2 cellular contexts compared by ENCODE assay signal in the genomic region with DNA sequence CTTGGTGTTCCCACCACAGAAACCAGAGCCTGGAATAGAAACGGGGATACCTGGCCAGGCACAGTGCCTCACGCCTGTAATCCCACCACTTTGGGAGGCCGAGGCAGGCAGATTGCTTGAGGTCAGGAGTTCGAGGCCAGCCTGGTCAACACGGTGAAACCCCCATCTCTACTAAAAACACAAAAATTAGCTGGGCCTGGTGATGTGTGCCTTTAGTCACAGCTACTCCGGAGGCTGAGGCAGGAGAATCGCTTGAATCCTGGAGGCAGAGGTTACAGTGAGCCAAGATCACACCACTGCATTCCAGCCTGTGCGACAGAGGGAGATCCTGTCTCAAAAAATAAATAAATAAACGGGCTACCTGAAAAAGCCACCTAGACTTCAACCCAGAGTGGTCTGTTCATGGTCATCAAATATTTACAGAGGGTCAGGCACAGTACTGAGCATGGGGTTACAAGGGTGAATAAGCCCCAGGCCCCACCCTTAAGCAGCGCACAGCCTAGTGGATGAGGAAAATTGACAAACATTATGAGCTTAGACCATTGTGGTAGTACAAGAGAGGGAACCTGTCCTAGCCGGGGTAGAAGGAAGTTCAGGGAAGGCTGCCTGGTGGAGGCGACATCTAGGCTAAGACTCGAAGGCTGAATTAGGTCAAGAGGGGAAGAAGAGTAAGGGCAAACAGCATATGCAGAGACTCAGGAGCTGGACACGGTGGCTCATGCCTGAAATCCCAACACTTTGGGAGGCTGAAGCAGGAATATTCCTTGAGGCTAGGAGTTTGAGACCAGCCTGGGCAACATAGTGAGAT.
A peak's percentile ranks its signal among the peaks of the same experiment; 100 is the strongest.
TF ChIP-seq lines count a peak whose summit lies in the region.

No MANE protein-coding gene starts in this region.

TF ChIP-seq in GM23338, 12 proteins besides CTCF, POLR2A, EP300 and RAD21 (continues in another document):
- no peak for TF ChIP-seq NANOG (IDR thresholded peaks at IDR 0.05; ENCODE audit: borderline replicate concordance)
- TF ChIP-seq, protein P1, sequence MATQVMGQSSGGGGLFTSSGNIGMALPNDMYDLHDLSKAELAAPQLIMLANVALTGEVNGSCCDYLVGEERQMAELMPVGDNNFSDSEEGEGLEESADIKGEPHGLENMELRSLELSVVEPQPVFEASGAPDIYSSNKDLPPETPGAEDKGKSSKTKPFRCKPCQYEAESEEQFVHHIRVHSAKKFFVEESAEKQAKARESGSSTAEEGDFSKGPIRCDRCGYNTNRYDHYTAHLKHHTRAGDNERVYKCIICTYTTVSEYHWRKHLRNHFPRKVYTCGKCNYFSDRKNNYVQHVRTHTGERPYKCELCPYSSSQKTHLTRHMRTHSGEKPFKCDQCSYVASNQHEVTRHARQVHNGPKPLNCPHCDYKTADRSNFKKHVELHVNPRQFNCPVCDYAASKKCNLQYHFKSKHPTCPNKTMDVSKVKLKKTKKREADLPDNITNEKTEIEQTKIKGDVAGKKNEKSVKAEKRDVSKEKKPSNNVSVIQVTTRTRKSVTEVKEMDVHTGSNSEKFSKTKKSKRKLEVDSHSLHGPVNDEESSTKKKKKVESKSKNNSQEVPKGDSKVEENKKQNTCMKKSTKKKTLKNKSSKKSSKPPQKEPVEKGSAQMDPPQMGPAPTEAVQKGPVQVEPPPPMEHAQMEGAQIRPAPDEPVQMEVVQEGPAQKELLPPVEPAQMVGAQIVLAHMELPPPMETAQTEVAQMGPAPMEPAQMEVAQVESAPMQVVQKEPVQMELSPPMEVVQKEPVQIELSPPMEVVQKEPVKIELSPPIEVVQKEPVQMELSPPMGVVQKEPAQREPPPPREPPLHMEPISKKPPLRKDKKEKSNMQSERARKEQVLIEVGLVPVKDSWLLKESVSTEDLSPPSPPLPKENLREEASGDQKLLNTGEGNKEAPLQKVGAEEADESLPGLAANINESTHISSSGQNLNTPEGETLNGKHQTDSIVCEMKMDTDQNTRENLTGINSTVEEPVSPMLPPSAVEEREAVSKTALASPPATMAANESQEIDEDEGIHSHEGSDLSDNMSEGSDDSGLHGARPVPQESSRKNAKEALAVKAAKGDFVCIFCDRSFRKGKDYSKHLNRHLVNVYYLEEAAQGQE (IDR thresholded peaks at IDR 0.05; ENCODE audit: unreplicated experiment) = no peak
- no peak for TF ChIP-seq EZH2phosphoT487 (IDR thresholded peaks at IDR 0.05; ENCODE audit: unreplicated experiment)
- TF ChIP-seq CREB1 (CRISPR knock-in tag; IDR thresholded peaks at IDR 0.05; ENCODE audit: low read depth) = no peak
- no peak for TF ChIP-seq ZNF114 (CRISPR knock-in tag; IDR thresholded peaks at IDR 0.05)
- TF ChIP-seq JUNB (IDR thresholded peaks at IDR 0.05; ENCODE audit: unreplicated experiment) = no peak
- TF ChIP-seq STAT1 (IDR thresholded peaks at IDR 0.05; ENCODE audit: unreplicated experiment) = no peak
- no peak for TF ChIP-seq EZH2 (IDR thresholded peaks at IDR 0.05; ENCODE audit: low read depth, unreplicated experiment)
- TF ChIP-seq ZNF331 (CRISPR knock-in tag; IDR thresholded peaks at IDR 0.05; ENCODE audit: low read depth) = no peak
- TF ChIP-seq, protein P2, sequence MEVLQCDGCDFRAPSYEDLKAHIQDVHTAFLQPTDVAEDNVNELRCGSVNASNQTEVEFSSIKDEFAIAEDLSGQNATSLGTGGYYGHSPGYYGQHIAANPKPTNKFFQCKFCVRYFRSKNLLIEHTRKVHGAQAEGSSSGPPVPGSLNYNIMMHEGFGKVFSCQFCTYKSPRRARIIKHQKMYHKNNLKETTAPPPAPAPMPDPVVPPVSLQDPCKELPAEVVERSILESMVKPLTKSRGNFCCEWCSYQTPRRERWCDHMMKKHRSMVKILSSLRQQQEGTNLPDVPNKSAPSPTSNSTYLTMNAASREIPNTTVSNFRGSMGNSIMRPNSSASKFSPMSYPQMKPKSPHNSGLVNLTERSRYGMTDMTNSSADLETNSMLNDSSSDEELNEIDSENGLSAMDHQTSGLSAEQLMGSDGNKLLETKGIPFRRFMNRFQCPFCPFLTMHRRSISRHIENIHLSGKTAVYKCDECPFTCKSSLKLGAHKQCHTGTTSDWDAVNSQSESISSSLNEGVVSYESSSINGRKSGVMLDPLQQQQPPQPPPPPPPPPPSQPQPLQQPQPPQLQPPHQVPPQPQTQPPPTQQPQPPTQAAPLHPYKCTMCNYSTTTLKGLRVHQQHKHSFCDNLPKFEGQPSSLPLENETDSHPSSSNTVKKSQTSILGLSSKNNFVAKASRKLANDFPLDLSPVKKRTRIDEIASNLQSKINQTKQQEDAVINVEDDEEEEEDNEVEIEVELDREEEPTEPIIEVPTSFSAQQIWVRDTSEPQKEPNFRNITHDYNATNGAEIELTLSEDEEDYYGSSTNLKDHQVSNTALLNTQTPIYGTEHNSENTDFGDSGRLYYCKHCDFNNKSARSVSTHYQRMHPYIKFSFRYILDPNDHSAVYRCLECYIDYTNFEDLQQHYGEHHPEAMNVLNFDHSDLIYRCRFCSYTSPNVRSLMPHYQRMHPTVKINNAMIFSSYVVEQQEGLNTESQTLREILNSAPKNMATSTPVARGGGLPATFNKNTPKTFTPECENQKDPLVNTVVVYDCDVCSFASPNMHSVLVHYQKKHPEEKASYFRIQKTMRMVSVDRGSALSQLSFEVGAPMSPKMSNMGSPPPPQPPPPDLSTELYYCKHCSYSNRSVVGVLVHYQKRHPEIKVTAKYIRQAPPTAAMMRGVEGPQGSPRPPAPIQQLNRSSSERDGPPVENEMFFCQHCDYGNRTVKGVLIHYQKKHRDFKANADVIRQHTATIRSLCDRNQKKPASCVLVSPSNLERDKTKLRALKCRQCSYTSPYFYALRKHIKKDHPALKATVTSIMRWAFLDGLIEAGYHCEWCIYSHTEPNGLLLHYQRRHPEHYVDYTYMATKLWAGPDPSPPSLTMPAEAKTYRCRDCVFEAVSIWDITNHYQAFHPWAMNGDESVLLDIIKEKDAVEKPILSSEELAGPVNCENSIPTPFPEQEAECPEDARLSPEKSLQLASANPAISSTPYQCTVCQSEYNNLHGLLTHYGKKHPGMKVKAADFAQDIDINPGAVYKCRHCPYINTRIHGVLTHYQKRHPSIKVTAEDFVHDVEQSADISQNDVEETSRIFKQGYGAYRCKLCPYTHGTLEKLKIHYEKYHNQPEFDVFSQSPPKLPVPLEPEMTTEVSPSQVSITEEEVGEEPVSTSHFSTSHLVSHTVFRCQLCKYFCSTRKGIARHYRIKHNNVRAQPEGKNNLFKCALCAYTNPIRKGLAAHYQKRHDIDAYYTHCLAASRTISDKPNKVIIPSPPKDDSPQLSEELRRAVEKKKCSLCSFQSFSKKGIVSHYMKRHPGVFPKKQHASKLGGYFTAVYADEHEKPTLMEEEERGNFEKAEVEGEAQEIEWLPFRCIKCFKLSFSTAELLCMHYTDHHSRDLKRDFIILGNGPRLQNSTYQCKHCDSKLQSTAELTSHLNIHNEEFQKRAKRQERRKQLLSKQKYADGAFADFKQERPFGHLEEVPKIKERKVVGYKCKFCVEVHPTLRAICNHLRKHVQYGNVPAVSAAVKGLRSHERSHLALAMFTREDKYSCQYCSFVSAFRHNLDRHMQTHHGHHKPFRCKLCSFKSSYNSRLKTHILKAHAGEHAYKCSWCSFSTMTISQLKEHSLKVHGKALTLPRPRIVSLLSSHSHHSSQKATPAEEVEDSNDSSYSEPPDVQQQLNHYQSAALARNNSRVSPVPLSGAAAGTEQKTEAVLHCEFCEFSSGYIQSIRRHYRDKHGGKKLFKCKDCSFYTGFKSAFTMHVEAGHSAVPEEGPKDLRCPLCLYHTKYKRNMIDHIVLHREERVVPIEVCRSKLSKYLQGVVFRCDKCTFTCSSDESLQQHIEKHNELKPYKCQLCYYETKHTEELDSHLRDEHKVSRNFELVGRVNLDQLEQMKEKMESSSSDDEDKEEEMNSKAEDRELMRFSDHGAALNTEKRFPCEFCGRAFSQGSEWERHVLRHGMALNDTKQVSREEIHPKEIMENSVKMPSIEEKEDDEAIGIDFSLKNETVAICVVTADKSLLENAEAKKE (CRISPR knock-in tag; IDR thresholded peaks at IDR 0.05) = no peak

TF ChIP-seq in HepG2, 621 proteins besides CTCF, POLR2A, EP300 and RAD21 (continues in another document):
- peak; percentile 69; the same call in 1 of the 2 replicates for TF ChIP-seq BORCS8-MEF2B (CRISPR knock-in tag; IDR thresholded peaks at IDR 0.05)
- TF ChIP-seq ZFY (CRISPR knock-in tag; IDR thresholded peaks at IDR 0.05) = peak; percentile 39
- peak; percentile 92 for TF ChIP-seq ZNF772 (CRISPR knock-in tag; IDR thresholded peaks at IDR 0.05)
- TF ChIP-seq, protein P3, sequence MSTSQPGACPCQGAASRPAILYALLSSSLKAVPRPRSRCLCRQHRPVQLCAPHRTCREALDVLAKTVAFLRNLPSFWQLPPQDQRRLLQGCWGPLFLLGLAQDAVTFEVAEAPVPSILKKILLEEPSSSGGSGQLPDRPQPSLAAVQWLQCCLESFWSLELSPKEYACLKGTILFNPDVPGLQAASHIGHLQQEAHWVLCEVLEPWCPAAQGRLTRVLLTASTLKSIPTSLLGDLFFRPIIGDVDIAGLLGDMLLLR (CRISPR knock-in tag; IDR thresholded peaks at IDR 0.05) = 0 out of 2 replicates have a peak, but pooled peaks have one; percentile 47
- TF ChIP-seq, protein P4, sequence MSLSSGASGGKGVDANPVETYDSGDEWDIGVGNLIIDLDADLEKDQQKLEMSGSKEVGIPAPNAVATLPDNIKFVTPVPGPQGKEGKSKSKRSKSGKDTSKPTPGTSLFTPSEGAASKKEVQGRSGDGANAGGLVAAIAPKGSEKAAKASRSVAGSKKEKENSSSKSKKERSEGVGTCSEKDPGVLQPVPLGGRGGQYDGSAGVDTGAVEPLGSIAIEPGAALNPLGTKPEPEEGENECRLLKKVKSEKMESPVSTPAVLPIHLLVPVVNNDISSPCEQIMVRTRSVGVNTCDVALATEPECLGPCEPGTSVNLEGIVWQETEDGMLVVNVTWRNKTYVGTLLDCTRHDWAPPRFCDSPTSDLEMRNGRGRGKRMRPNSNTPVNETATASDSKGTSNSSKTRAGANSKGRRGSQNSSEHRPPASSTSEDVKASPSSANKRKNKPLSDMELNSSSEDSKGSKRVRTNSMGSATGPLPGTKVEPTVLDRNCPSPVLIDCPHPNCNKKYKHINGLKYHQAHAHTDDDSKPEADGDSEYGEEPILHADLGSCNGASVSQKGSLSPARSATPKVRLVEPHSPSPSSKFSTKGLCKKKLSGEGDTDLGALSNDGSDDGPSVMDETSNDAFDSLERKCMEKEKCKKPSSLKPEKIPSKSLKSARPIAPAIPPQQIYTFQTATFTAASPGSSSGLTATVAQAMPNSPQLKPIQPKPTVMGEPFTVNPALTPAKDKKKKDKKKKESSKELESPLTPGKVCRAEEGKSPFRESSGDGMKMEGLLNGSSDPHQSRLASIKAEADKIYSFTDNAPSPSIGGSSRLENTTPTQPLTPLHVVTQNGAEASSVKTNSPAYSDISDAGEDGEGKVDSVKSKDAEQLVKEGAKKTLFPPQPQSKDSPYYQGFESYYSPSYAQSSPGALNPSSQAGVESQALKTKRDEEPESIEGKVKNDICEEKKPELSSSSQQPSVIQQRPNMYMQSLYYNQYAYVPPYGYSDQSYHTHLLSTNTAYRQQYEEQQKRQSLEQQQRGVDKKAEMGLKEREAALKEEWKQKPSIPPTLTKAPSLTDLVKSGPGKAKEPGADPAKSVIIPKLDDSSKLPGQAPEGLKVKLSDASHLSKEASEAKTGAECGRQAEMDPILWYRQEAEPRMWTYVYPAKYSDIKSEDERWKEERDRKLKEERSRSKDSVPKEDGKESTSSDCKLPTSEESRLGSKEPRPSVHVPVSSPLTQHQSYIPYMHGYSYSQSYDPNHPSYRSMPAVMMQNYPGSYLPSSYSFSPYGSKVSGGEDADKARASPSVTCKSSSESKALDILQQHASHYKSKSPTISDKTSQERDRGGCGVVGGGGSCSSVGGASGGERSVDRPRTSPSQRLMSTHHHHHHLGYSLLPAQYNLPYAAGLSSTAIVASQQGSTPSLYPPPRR (CRISPR knock-in tag; IDR thresholded peaks at IDR 0.05; ENCODE audit: borderline replicate concordance) = peak; percentile 94
- 0 out of 2 replicates have a peak, but pooled peaks have one; percentile 53 for TF ChIP-seq KMT2B (CRISPR knock-in tag; IDR thresholded peaks at IDR 0.05)
- TF ChIP-seq ZSCAN29 (CRISPR knock-in tag; conservative IDR thresholded peaks at IDR 0.05) = peak; percentile 85
- TF ChIP-seq POLR2G (IDR thresholded peaks at IDR 0.05; ENCODE audit: low read depth, low read length) = peak; percentile 45
- peak; percentile 40 for TF ChIP-seq TCF7 (IDR thresholded peaks at IDR 0.05; ENCODE audit: low read depth)
- TF ChIP-seq GTF3A (CRISPR knock-in tag; conservative IDR thresholded peaks at IDR 0.05) = 0 out of 2 replicates have a peak, but pooled peaks have one; percentile 46
- no peak for TF ChIP-seq SETDB1 (CRISPR knock-in tag; IDR thresholded peaks at IDR 0.05; ENCODE audit: borderline replicate concordance)
- TF ChIP-seq, protein P5, sequence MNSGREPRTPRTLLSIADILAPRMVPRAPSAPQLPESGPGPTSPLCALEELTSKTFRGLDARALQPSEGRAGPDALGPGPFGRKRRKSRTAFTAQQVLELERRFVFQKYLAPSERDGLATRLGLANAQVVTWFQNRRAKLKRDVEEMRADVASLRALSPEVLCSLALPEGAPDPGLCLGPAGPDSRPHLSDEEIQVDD (CRISPR knock-in tag; IDR thresholded peaks at IDR 0.05; ENCODE audit: borderline replicate concordance) = no peak
- TF ChIP-seq ISL2 (CRISPR knock-in tag; IDR thresholded peaks at IDR 0.05) = peak; percentile 82; the same call in 1 of the 2 replicates
- TF ChIP-seq, protein P6, sequence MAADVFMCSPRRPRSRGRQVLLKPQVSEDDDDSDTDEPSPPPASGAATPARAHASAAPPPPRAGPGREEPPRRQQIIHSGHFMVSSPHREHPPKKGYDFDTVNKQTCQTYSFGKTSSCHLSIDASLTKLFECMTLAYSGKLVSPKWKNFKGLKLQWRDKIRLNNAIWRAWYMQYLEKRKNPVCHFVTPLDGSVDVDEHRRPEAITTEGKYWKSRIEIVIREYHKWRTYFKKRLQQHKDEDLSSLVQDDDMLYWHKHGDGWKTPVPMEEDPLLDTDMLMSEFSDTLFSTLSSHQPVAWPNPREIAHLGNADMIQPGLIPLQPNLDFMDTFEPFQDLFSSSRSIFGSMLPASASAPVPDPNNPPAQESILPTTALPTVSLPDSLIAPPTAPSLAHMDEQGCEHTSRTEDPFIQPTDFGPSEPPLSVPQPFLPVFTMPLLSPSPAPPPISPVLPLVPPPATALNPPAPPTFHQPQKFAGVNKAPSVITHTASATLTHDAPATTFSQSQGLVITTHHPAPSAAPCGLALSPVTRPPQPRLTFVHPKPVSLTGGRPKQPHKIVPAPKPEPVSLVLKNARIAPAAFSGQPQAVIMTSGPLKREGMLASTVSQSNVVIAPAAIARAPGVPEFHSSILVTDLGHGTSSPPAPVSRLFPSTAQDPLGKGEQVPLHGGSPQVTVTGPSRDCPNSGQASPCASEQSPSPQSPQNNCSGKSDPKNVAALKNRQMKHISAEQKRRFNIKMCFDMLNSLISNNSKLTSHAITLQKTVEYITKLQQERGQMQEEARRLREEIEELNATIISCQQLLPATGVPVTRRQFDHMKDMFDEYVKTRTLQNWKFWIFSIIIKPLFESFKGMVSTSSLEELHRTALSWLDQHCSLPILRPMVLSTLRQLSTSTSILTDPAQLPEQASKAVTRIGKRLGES (CRISPR knock-in tag; IDR thresholded peaks at IDR 0.05; ENCODE audit: borderline replicate concordance) = no peak; the same call in 1 of the 2 replicates
- peak; percentile 27 for TF ChIP-seq RBM22 (optimal IDR thresholded peaks at IDR 0.05; ENCODE audit: low read length)
- TF ChIP-seq ZNF746 (CRISPR knock-in tag; IDR thresholded peaks at IDR 0.05) = peak; percentile 82
- TF ChIP-seq MED13 (CRISPR knock-in tag; IDR thresholded peaks at IDR 0.05) = peak; percentile 9; the same call in 1 of the 2 replicates
- TF ChIP-seq, protein P7, sequence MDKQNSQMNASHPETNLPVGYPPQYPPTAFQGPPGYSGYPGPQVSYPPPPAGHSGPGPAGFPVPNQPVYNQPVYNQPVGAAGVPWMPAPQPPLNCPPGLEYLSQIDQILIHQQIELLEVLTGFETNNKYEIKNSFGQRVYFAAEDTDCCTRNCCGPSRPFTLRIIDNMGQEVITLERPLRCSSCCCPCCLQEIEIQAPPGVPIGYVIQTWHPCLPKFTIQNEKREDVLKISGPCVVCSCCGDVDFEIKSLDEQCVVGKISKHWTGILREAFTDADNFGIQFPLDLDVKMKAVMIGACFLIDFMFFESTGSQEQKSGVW (CRISPR knock-in tag; IDR thresholded peaks at IDR 0.05; ENCODE audit: borderline replicate concordance) = no peak
- peak; percentile 96; the same call in 1 of the 2 replicates for TF ChIP-seq ZNF747 (CRISPR knock-in tag; IDR thresholded peaks at IDR 0.05; ENCODE audit: borderline replicate concordance)
- no peak for TF ChIP-seq RFX3 (CRISPR knock-in tag; IDR thresholded peaks at IDR 0.05)
